ENCODE assay signal across 1 cellular context in genomic region chr6:53369876-53370515, GRCh38.
TF ChIP-seq lines count a peak whose summit lies in the region.

No MANE protein-coding gene starts in this region.

TF ChIP-seq in H1, 55 proteins besides CTCF, POLR2A, EP300 and RAD21:
- TF ChIP-seq GABPA (IDR thresholded peaks at IDR 0.05; ENCODE audit: borderline replicate concordance, insufficient read depth, low read length) (no peak), CTBP2 (IDR thresholded peaks at IDR 0.05; ENCODE audit: borderline replicate concordance, insufficient read depth, insufficient read length, low read length) (no peak), TEAD4 (IDR thresholded peaks at IDR 0.05; ENCODE audit: low read depth, low read length) (no peak), BRCA1 (IDR thresholded peaks at IDR 0.05; ENCODE audit: low read depth, low read length) (no peak), MAFK (IDR thresholded peaks at IDR 0.05; ENCODE audit: low read depth, low read length) (no peak), JUND (IDR thresholded peaks at IDR 0.05; ENCODE audit: low read length) (no peak), SIRT6 (IDR thresholded peaks at IDR 0.05; ENCODE audit: low read length) (no peak), GTF2F1 (IDR thresholded peaks at IDR 0.05; ENCODE audit: borderline replicate concordance, low read depth, low read length) (no peak), KDM5A (IDR thresholded peaks at IDR 0.05; ENCODE audit: low read length) (no peak), SIN3A (conservative IDR thresholded peaks at IDR 0.05 in 1 of 2, IDR thresholded peaks at IDR 0.05 in 1 of 2; ENCODE audit: low read depth in 1 of 2, low read length in 2 of 2) (no peak), SAP30 (IDR thresholded peaks at IDR 0.05; ENCODE audit: insufficient read depth, insufficient replicate concordance, low read length) (no peak), YY1 (IDR thresholded peaks at IDR 0.05; ENCODE audit: low read depth, low read length) (no peak), SIX5 (IDR thresholded peaks at IDR 0.05; ENCODE audit: low read depth, low read length) (no peak), POLR2AphosphoS5 (IDR thresholded peaks at IDR 0.05; ENCODE audit: low read depth, low read length) (no peak)
